ENCODE assay signal across 35 cellular contexts in the genomic region with DNA sequence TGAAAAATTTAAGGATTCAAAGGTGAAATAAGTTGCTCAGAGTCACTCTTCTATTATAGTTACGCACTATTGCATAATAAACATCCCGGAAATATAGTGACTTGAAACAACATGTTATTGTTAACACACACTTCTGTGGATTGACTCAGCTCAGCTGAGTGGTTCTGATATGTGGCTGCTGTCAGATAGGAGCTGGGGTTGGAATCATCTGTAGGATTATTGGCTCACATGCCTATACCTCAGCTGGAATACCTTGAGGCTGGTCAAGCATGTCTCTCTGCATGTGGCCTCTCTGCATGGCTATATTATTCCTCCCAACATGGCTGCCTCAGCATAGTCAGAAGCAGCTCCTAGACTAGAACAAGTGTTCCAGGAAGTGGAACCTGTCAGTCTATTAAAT.
DNase-seq lines count a peak whose midpoint lies in the region; ATAC-seq, FAIRE-seq and TF ChIP-seq lines count a peak whose summit lies in the region.
"Had no signal": no experiment of that assay in that cellular context is flagged by ENCODE, and none has a peak within 500 bp of the region (broad histone marks: within the 10 kb centered on the region; RNA-seq: fewer than 3 reads in every experiment).

No MANE protein-coding gene starts in this region.

- no peaks in the 10 kb centered on the region for H3K4me1 Mint-ChIP-seq in activated naive CD8-positive, alpha-beta T cell treated with anti-CD3 and anti-CD28 coated beads, Interleukin-2, amount 50 U/mL, for 24 hours
- no peaks in the 10 kb centered on the region for H3K4me1 Mint-ChIP-seq in T-helper 17 cell
- H3K4me1 Mint-ChIP-seq: mesothelial cell of epicardium had no signal

- no peaks in the 10 kb centered on the region for H3K9me3 Mint-ChIP-seq in activated naive CD8-positive, alpha-beta T cell treated with anti-CD3 and anti-CD28 coated beads, Interleukin-2, amount 50 U/mL, for 24 hours
- H3K9me3 Mint-ChIP-seq: activated CD4-positive, alpha-beta memory T cell treated with anti-CD3 and anti-CD28 coated beads for 36 hours; activated naive CD4-positive, alpha-beta T cell treated with anti-CD3 and anti-CD28 coated beads for 36 hours; CD8-positive, alpha-beta T cell; mesothelial cell of epicardium had no signal

- TF ChIP-seq CTCF in dorsolateral prefrontal cortex (IDR thresholded peaks at IDR 0.05 in 54 of 56, conservative IDR thresholded peaks at IDR 0.05 in 2 of 56; ENCODE audit: low read depth in 1 of 56, partially characterized antibody in 56 of 56): no peak

- no peaks in the 10 kb centered on the region for H3K36me3 Mint-ChIP-seq in activated naive CD8-positive, alpha-beta T cell treated with anti-CD3 and anti-CD28 coated beads, Interleukin-2, amount 50 U/mL, for 24 hours (ENCODE audit: low read depth)
- no peaks in the 10 kb centered on the region for H3K36me3 Mint-ChIP-seq in T-helper 17 cell (ENCODE audit: low read depth)
- H3K36me3 Mint-ChIP-seq: activated CD4-positive, alpha-beta memory T cell treated with anti-CD3 and anti-CD28 coated beads for 36 hours; CD8-positive, alpha-beta T cell; IgD-negative memory B cell; mesothelial cell of epicardium had no signal

- peaks cover 0 to 60% (median 6%) of the 10 kb centered on the region in 45 donors for H3K27me3 ChIP-seq in dorsolateral prefrontal cortex
- H3K27me3 ChIP-seq: BE2C, brain microvascular endothelial cell, right lobe of liver, spleen, thyroid gland had no signal

- intact Hi-C loops in dorsolateral prefrontal cortex (cut with DNase I): no loop called here

- peak overlapping the region in 45 of 59 donors; percentile 9 to 92 (median 71) for H3K27ac ChIP-seq in dorsolateral prefrontal cortex
- H3K27ac ChIP-seq: brain microvascular endothelial cell, right lobe of liver, spleen, thyroid gland had no signal

- H3K4me3 Mint-ChIP-seq in activated naive CD8-positive, alpha-beta T cell treated with anti-CD3 and anti-CD28 coated beads, Interleukin-2, amount 50 U/mL, for 24 hours: no peak overlapping the region
- no peak overlapping the region for H3K4me3 Mint-ChIP-seq in T-helper 17 cell
- H3K4me3 Mint-ChIP-seq: activated CD4-positive, alpha-beta memory T cell treated with anti-CD3 and anti-CD28 coated beads for 36 hours; activated naive CD4-positive, alpha-beta T cell treated with anti-CD3 and anti-CD28 coated beads for 36 hours; CD8-positive, alpha-beta T cell; IgD-negative memory B cell; mesothelial cell of epicardium; stimulated activated naive CD8-positive, alpha-beta T cell treated with anti-CD3 and anti-CD28 coated beads, Interleukin-15, Interleukin-2, amounts not matched to agents 100 ng/mL and 50 ng/mL, for 24 hours had no signal

- no peak overlapping the region for H3K4me3 ChIP-seq in dorsolateral prefrontal cortex
- H3K4me3 ChIP-seq: right lobe of liver, spleen, thyroid gland had no signal

- peak; percentile 18 for DNase-seq in Caki2 (ENCODE audit: low read depth)
- peak; percentile 27 for DNase-seq in RCC 7860 (ENCODE audit: low spot score)
- DNase-seq in dorsolateral prefrontal cortex: no peak
- peak; percentile 23 for DNase-seq in left kidney (ENCODE audit: low read depth, low spot score)
- DNase-seq in activated naive CD8-positive, alpha-beta T cell treated with anti-CD3 and anti-CD28 coated beads, Interleukin-2, amount 50 U/mL, for 24 hours: no peak
- no peak for DNase-seq in NCI-H69 (lab: John Stamatoyannopoulos, UW)
- DNase-seq in T-helper 17 cell: no peak
- no peak for DNase-seq in islet precursor cell
- DNase-seq: activated CD4-positive, alpha-beta memory T cell treated with anti-CD3 and anti-CD28 coated beads for 36 hours; activated CD4-positive, alpha-beta T cell treated with anti-CD3 and anti-CD28 coated beads for 1 hour; activated naive CD4-positive, alpha-beta T cell treated with anti-CD3 and anti-CD28 coated beads for 36 hours; amniotic stem cell; BE2C; brain microvascular endothelial cell; CD8-positive, alpha-beta T cell; DMS153; effector CD4-positive, alpha-beta T cell; NCI-H1092 treated with DMSO at 0.1 percent for 48 hours; NCI-H1930; NCI-H2171 treated with DMSO at 0.1 percent for 48 hours; NCI-H510A treated with DMSO at 0.1 percent for 48 hours; PC-3; posterior cingulate gyrus; right lobe of liver; Right ventricle myocardium superior; spleen; stimulated activated CD4-positive, alpha-beta T cell treated with anti-CD3 and anti-CD28 coated beads, Interleukin-2, amount 100 ng/mL, for 24 hours; stimulated activated CD8-positive, alpha-beta memory T cell treated with anti-CD3 and anti-CD28 coated beads, Interleukin-4, amount 100 ng/mL, for 48 hours; thyroid gland had no signal

- H3K27me3 Mint-ChIP-seq in activated naive CD8-positive, alpha-beta T cell treated with anti-CD3 and anti-CD28 coated beads, Interleukin-2, amount 50 U/mL, for 24 hours: no peaks in the 10 kb centered on the region
- no peaks in the 10 kb centered on the region for H3K27me3 Mint-ChIP-seq in T-helper 17 cell
- H3K27me3 Mint-ChIP-seq: activated CD4-positive, alpha-beta memory T cell treated with anti-CD3 and anti-CD28 coated beads for 36 hours; IgD-negative memory B cell; stimulated activated naive CD8-positive, alpha-beta T cell treated with anti-CD3 and anti-CD28 coated beads, Interleukin-15, Interleukin-2, amounts not matched to agents 100 ng/mL and 50 ng/mL, for 24 hours had no signal

- no peak for ATAC-seq in activated naive CD8-positive, alpha-beta T cell treated with anti-CD3 and anti-CD28 coated beads, Interleukin-2, amount 50 U/mL, for 24 hours
- ATAC-seq in T-helper 17 cell: no peak
- ATAC-seq: CD8-positive, alpha-beta T cell; HCT116; PC-3; right lobe of liver had no signal

- in situ Hi-C loops in Caki2 (cut with HindIII; ENCODE audit: low pct_unique_long_range_greater_than_20kb, low sequenced_read_pairs): no loop called here

- H3K27ac Mint-ChIP-seq in activated naive CD8-positive, alpha-beta T cell treated with anti-CD3 and anti-CD28 coated beads, Interleukin-2, amount 50 U/mL, for 24 hours: no peak overlapping the region
- H3K27ac Mint-ChIP-seq in T-helper 17 cell: no peak overlapping the region
- H3K27ac Mint-ChIP-seq: activated CD4-positive, alpha-beta memory T cell treated with anti-CD3 and anti-CD28 coated beads for 36 hours; activated naive CD4-positive, alpha-beta T cell treated with anti-CD3 and anti-CD28 coated beads for 36 hours; CD8-positive, alpha-beta T cell; IgD-negative memory B cell; mesothelial cell of epicardium; stimulated activated naive CD8-positive, alpha-beta T cell treated with anti-CD3 and anti-CD28 coated beads, Interleukin-15, Interleukin-2, amounts not matched to agents 100 ng/mL and 50 ng/mL, for 24 hours had no signal

- no peaks in the 10 kb centered on the region for H3K9me3 ChIP-seq in T-helper 17 cell (ENCODE audit: control insufficient read depth, low read length, poor library complexity, severe bottlenecking)
- H3K9me3 ChIP-seq: BE2C, right lobe of liver, spleen, thyroid gland had no signal

- FAIRE-seq in RCC 7860 (lab: Jason Lieb, UNC): no peak
- FAIRE-seq: colon, islet of Langerhans had no signal

Comparison
In these comparisons a context has a peak if more than half of its experiments do, and no peak if none do; other contexts are left out.
1. DNase-seq: peak in Caki2 (single experiment), RCC 7860 (single experiment) and left kidney (single experiment); none in dorsolateral prefrontal cortex (0 of 10), activated naive CD8-positive, alpha-beta T cell treated with anti-CD3 and anti-CD28 coated beads, Interleukin-2, amount 50 U/mL, for 24 hours (single experiment), NCI-H69 (single experiment), T-helper 17 cell (0 of 3) and islet precursor cell (single experiment).